In genomic region chr4:141417387-141417786, GRCh38 we compare ENCODE assay signal across 15 cellular contexts.
DNase-seq lines count a peak whose midpoint lies in the region; ATAC-seq and TF ChIP-seq lines count a peak whose summit lies in the region.
"Had no signal": no experiment of that assay in that cellular context is flagged by ENCODE, and none has a peak within 500 bp of the region (broad histone marks: within the 10 kb centered on the region; RNA-seq: fewer than 3 reads in every experiment).

No MANE protein-coding gene starts in this region.

- no peak for TF ChIP-seq CTCF in AG10803 (conservative IDR thresholded peaks at IDR 0.05; ENCODE audit: low read length)
- no peak for TF ChIP-seq CTCF in astrocyte of the spinal cord (IDR thresholded peaks at IDR 0.05; ENCODE audit: low read depth, low read length)
- no peak for TF ChIP-seq CTCF in fibroblast of villous mesenchyme (IDR thresholded peaks at IDR 0.05; ENCODE audit: insufficient read depth, low read depth, low read length)
- TF ChIP-seq CTCF in transverse colon (IDR thresholded peaks at IDR 0.05) = no peak

- DNase-seq in AG10803 (ENCODE audit: low read depth) = peak; percentile 68
- peak; percentile 16 for DNase-seq in HT1080 (ENCODE audit: low read depth)
- peak; percentile 58 for DNase-seq in astrocyte of the spinal cord (ENCODE audit: low read depth, low spot score)
- DNase-seq in fibroblast of villous mesenchyme (ENCODE audit: low read depth) = peak; percentile 12
- DNase-seq in transverse colon = no peak
- DNase-seq in kidney tubule cell (ENCODE audit: low spot score) = no peak
- no peak for DNase-seq in NCI-H146 (lab: John Stamatoyannopoulos, UW)
- DNase-seq: 8988T, MM.1S, NCI-H1105 treated with DMSO at 0.1 percent for 48 hours, NCI-H1930, NCI-H524 had no signal

- no peaks in the 10 kb centered on the region for H3K4me1 ChIP-seq in transverse colon
- H3K4me1 ChIP-seq: BLaER1 treated with 17β-estradiol and CSF1 and Interleukin-3, amounts not matched to agents 10 nM and 100 nM had no signal

- intact Hi-C loops in transverse colon (cut with DNase I; ENCODE audit: low total_unique reads) = no loop called here

- no peak for TF ChIP-seq EP300 in transverse colon (IDR thresholded peaks at IDR 0.05; ENCODE audit: low read depth)

- H3K9me3 ChIP-seq in transverse colon = peaks cover 0 to under 1% of the 10 kb centered on the region in 2 donors

- no peaks in the 10 kb centered on the region for H3K36me3 ChIP-seq in transverse colon
- H3K36me3 ChIP-seq: BLaER1 treated with 17β-estradiol and CSF1 and Interleukin-3, amounts not matched to agents 10 nM and 100 nM had no signal

- in situ Hi-C loops in astrocyte of the spinal cord (cut with HindIII; ENCODE audit: low sequenced_read_pairs) = no loop called here
- in situ Hi-C loops in transverse colon (cut with MboI; ENCODE audit: low pct_ligation_motif_present in 1 of 4, low pct_unique_long_range_greater_than_20kb in 1 of 4, low sequenced_read_pairs in 3 of 4) = no loop called here

- WGBS in transverse colon (ENCODE audit: low coverage in 1 of 2), 2 donors = 72 to 81% methylated on average over 2 of the region's 2 CpGs

- no peak for TF ChIP-seq POLR2A in transverse colon (IDR thresholded peaks at IDR 0.05)

- H3K4me3 ChIP-seq in AG10803 (ENCODE audit: low read length) (no peak overlapping the region), astrocyte of the spinal cord (ENCODE audit: low read depth, low read length) (no peak overlapping the region), fibroblast of villous mesenchyme (ENCODE audit: low read depth, low read length) (no peak overlapping the region), transverse colon (no peak overlapping the region)
- H3K4me3 ChIP-seq: BLaER1 treated with 17β-estradiol and CSF1 and Interleukin-3, amounts not matched to agents 10 nM and 100 nM had no signal

- no peak overlapping the region for H3K27ac ChIP-seq in transverse colon
- H3K27ac ChIP-seq: BLaER1 treated with 17β-estradiol and CSF1 and Interleukin-3, amounts not matched to agents 10 nM and 100 nM; KMS-11 had no signal

- no peaks in the 10 kb centered on the region for H3K27me3 ChIP-seq in transverse colon
- H3K27me3 ChIP-seq: BLaER1 treated with 17β-estradiol and CSF1 and Interleukin-3, amounts not matched to agents 10 nM and 100 nM had no signal

- ATAC-seq in HG02763 (IDR thresholded peaks at IDR 0.05; ENCODE audit: unreplicated experiment) = no peak

Comparison
In these comparisons a context has a peak if more than half of its experiments do, and no peak if none do; other contexts are left out.
1. DNase-seq: peak in AG10803 (single experiment), HT1080 (single experiment), astrocyte of the spinal cord (single experiment) and fibroblast of villous mesenchyme (single experiment); none in transverse colon (single experiment), kidney tubule cell (single experiment) and NCI-H146 (single experiment).